23 cellular contexts compared by ENCODE assay signal in genomic region chr3:138284957-138285477, GRCh38. TPM values are rescaled to one million over a fixed set of nuclear protein-coding genes. Genes with fewer than 3 reads are reported as not detected.
A peak's percentile ranks its signal among the peaks of the same experiment; 100 is the strongest.
DNase-seq lines count a peak whose midpoint lies in the region; ATAC-seq and TF ChIP-seq lines count a peak whose summit lies in the region.
"Had no signal": no experiment of that assay in that cellular context is flagged by ENCODE, and none has a peak within 500 bp of the region (broad histone marks: within the 10 kb centered on the region; RNA-seq: fewer than 3 reads in every experiment).

No MANE protein-coding gene starts in this region.

- no peak for DNase-seq in AG04449 (ENCODE audit: low read depth, low spot score)
- no peak for DNase-seq in GM13977 (ENCODE audit: low spot score)
- no peak for DNase-seq in Panc1 (ENCODE audit: low read depth, low spot score)
- no peak for DNase-seq in fibroblast of pulmonary artery (ENCODE audit: low read depth)
- no peak for DNase-seq in NCI-H146 treated with DMSO at 0.1 percent for 48 hours (lab: John Stamatoyannopoulos, UW; ENCODE audit: unreplicated experiment)
- DNase-seq in activated CD4-positive, alpha-beta T cell treated with anti-CD3 and anti-CD28 coated beads for 48 hours = no peak
- DNase-seq in HAP-1 (ENCODE audit: low spot score in 2 of 2) = no peak
- no peak for DNase-seq in mesothelial cell of epicardium (ENCODE audit: low spot score in 2 of 2, unreplicated experiment in 2 of 2)
- DNase-seq: activated naive CD8-positive, alpha-beta T cell treated with anti-CD3 and anti-CD28 coated beads, Interleukin-2, amount 10 ng/mL, durations not matched to agents 7 days and 5 days; activated T-cell treated with anti-CD3 and anti-CD28 coated beads, Interleukin-2, amount 50 U/mL, for 72 hours; Caco-2; effector CD8-positive, alpha-beta T cell; kidney; naive thymus-derived CD8-positive, alpha-beta T cell; NCI-H1930; SHP77 treated with DMSO at 0.1 percent for 48 hours; stomach; upper lobe of left lung had no signal

- no peak overlapping the region for H3K27ac Mint-ChIP-seq in mesothelial cell of epicardium
- H3K27ac Mint-ChIP-seq: activated naive CD8-positive, alpha-beta T cell treated with anti-CD3 and anti-CD28 coated beads, Interleukin-2, amount 10 ng/mL, durations not matched to agents 7 days and 5 days; activated T-cell treated with anti-CD3 and anti-CD28 coated beads, Interleukin-2, amount 50 U/mL, for 72 hours; memory B cell had no signal

- H3K4me1 ChIP-seq in Panc1 (ENCODE audit: control insufficient read depth, insufficient read depth, low read length) (no peaks in the 10 kb centered on the region), HAP-1 (no peaks in the 10 kb centered on the region)
- H3K4me1 ChIP-seq: Caco-2, stomach, upper lobe of left lung had no signal

- H3K36me3 ChIP-seq in Panc1 (ENCODE audit: control insufficient read depth, insufficient read depth, low read length) = no peaks in the 10 kb centered on the region
- peaks cover 10% of the 10 kb centered on the region for H3K36me3 ChIP-seq in HAP-1 (replicated peaks)

- in situ Hi-C loops in GM13977 (cut with MboI; ENCODE audit: low pct_unique_long_range_greater_than_20kb, low sequenced_read_pairs, unreplicated experiment) (no loop called here), Panc1 (cut with HindIII; ENCODE audit: low pct_unique_long_range_greater_than_20kb, low sequenced_read_pairs) (no loop called here), HAP-1 (cut with MboI; ENCODE audit: low sequenced_read_pairs) (no loop called here)

- H3K4me3 Mint-ChIP-seq in mesothelial cell of epicardium = no peak overlapping the region
- H3K4me3 Mint-ChIP-seq: activated naive CD8-positive, alpha-beta T cell treated with anti-CD3 and anti-CD28 coated beads, Interleukin-2, amount 10 ng/mL, durations not matched to agents 7 days and 5 days; activated T-cell treated with anti-CD3 and anti-CD28 coated beads, Interleukin-2, amount 50 U/mL, for 72 hours; memory B cell; naive thymus-derived CD8-positive, alpha-beta T cell had no signal

- TF ChIP-seq CTCF in AG04449 (IDR thresholded peaks at IDR 0.05; ENCODE audit: insufficient read depth, low read length, missing control alignments) (peak; percentile 11), GM13977 (IDR thresholded peaks at IDR 0.05; ENCODE audit: extremely low read depth, insufficient read depth, missing control alignments) (peak; percentile 28), Panc1 (IDR thresholded peaks at IDR 0.05) (peak; percentile 45), fibroblast of pulmonary artery (IDR thresholded peaks at IDR 0.05; ENCODE audit: low read length, missing control alignments) (peak; percentile 21), mesothelial cell of epicardium (IDR thresholded peaks at IDR 0.05; ENCODE audit: unreplicated experiment) (no peak)

- H3K27ac ChIP-seq in Panc1 (ENCODE audit: low read length) = no peak overlapping the region
- H3K27ac ChIP-seq: hepatocyte, stomach, upper lobe of left lung had no signal

- no peaks in the 10 kb centered on the region for H3K27me3 ChIP-seq in Panc1 (ENCODE audit: control insufficient read depth, insufficient read depth, low read length)
- no peaks in the 10 kb centered on the region for H3K27me3 ChIP-seq in HAP-1 (ENCODE audit: low read depth)
- H3K27me3 ChIP-seq: hepatocyte, stomach, upper lobe of left lung had no signal

- H3K9me3 Mint-ChIP-seq in mesothelial cell of epicardium = no peaks in the 10 kb centered on the region
- H3K9me3 Mint-ChIP-seq: activated naive CD8-positive, alpha-beta T cell treated with anti-CD3 and anti-CD28 coated beads, Interleukin-2, amount 10 ng/mL, durations not matched to agents 7 days and 5 days; memory B cell; naive thymus-derived CD8-positive, alpha-beta T cell had no signal

- peaks cover 20% of the 10 kb centered on the region for H3K36me3 Mint-ChIP-seq in mesothelial cell of epicardium

- intact Hi-C loops in Panc1 (cut with micrococcal nuclease; ENCODE audit: unreplicated experiment) = no loop called here

- no peak for ATAC-seq in Panc1
- ATAC-seq: activated T-cell treated with anti-CD3 and anti-CD28 coated beads, Interleukin-2, amount 50 U/mL, for 72 hours; naive thymus-derived CD8-positive, alpha-beta T cell had no signal

- no peak overlapping the region for H3K4me3 ChIP-seq in AG04449 (ENCODE audit: low read depth, low read length)
- H3K4me3 ChIP-seq in Panc1 (ENCODE audit: low read depth in 2 of 2, low read length in 2 of 2) = no peak overlapping the region
- H3K4me3 ChIP-seq in fibroblast of pulmonary artery (replicated peaks; ENCODE audit: low read depth, low read length) = no peak overlapping the region
- no peak overlapping the region for H3K4me3 ChIP-seq in HAP-1
- H3K4me3 ChIP-seq: hepatocyte, stomach, upper lobe of left lung had no signal

- peaks cover 10% of the 10 kb centered on the region for H3K4me1 Mint-ChIP-seq in mesothelial cell of epicardium
- H3K4me1 Mint-ChIP-seq: memory B cell had no signal

- CTCF ChIA-PET in AG04449 (lab: Yijun Ruan, JAX) (interaction anchor here (1.2 to 2.1 kb wide), 3 partner anchors 17 to 134 kb away, joined by 3 to 9 read pairs (median 3); no protein-coding TSS in a partner anchor), Panc1 (lab: Charles Lee) (no interaction called here)

- H3K27me3 Mint-ChIP-seq in mesothelial cell of epicardium (ENCODE audit: low read depth) = no peaks in the 10 kb centered on the region
- H3K27me3 Mint-ChIP-seq: activated naive CD8-positive, alpha-beta T cell treated with anti-CD3 and anti-CD28 coated beads, Interleukin-2, amount 10 ng/mL, durations not matched to agents 7 days and 5 days; memory B cell; naive thymus-derived CD8-positive, alpha-beta T cell had no signal

- BruUV-seq in Panc1 (replicated peaks; lab: Mats Ljungman, UMichigan) = no TSS peak

- H3K9me3 ChIP-seq in Panc1 (ENCODE audit: control insufficient read depth, insufficient read depth, low read depth, low read length) = no peaks in the 10 kb centered on the region
- no peaks in the 10 kb centered on the region for H3K9me3 ChIP-seq in HAP-1
- H3K9me3 ChIP-seq: Caco-2, stomach, upper lobe of left lung had no signal

- POLR2A ChIA-PET in AG04449 (lab: Yijun Ruan, JAX) = no interaction called here
- POLR2A ChIA-PET in Panc1 (lab: Charles Lee) = interaction anchor here (0.5 kb wide), 1 partner anchor 65 kb away, joined by 18 read pairs; no protein-coding TSS in a partner anchor

RNA-seq across cellular contexts. Expression of gene NME9, which starts 44.6 kb away (rescaled TPM):
- not detected for total RNA-seq in Panc1 (2021; ENCODE audit: unreplicated experiment)
- 0.15 TPM for polyA plus RNA-seq in Panc1 (2012; ENCODE audit: insufficient read length)
- 0.34 to 1.1 TPM (median 0.44 TPM) in 3 replicates for total RNA-seq in mesothelial cell of epicardium
- total RNA-seq: Caco-2; cardiac septum; hepatocyte; MCF 10A; T-helper 1 cell treated with Interleukin-12 subunit alpha and Interleukin-12 subunit beta and Interleukin-4 antibody, amounts not matched to agents 30 ng/mL and 1 ng/mL, for 36 hours had no signal
